Comparison of ENCODE assay signal across 1 cellular context in the genomic region with DNA sequence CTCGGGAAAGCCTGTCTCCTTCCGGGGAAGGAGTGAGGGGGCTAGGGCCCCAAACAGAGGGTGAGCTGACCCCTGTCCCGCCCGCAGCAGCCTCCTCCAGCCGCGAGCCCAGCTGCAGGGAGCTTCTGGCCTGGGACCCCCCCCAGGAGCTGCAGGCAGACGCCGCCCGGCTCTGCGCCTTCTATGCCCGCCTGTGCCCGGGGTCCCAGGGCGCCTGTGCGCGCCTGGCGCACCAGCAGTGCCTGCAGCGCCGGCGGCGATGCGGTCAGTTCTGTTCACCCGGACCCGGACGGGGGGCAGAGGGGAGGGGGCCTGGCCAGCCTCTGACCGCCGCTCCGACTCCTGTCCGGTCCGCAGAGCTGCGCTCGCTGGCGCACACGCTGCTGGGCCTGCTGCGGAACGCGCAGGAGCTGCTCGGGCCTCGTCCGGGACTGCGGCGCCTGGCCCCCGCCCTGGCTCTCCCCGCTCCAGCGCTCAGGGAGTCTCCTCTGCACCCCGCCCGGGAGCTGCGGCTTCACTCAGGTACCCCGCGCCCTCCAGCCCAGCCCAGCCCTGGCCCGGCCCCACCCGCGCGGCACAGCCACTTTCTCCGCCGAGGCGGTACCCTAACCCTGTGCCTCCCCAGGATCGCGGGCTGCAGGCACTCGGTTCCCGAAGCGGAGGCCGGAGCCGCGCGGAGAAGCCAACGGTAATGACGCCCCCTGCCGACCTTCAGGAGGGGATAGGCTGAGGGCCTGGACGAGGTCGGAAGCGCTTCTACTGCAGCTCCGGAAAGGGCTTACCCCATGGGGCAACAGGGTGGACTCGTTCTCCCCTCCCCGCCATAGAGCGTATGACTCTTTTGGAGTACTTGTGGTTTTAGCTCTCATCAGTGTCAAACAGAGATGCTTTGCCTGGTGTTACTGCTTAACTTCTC.
TF ChIP-seq lines count a peak whose summit lies in the region.

No MANE protein-coding gene starts in this region.

TF ChIP-seq in HepG2, 621 proteins besides CTCF, POLR2A, EP300 and RAD21 (continued from another document and continues in another):
- TF ChIP-seq RFXAP (CRISPR knock-in tag; IDR thresholded peaks at IDR 0.05; ENCODE audit: borderline replicate concordance) (no peak), HNRNPK (IDR thresholded peaks at IDR 0.05; ENCODE audit: low read depth, low read length, poor library complexity, severe bottlenecking) (no peak), FOXK2 (IDR thresholded peaks at IDR 0.05) (no peak), NFKBIZ (CRISPR knock-in tag; IDR thresholded peaks at IDR 0.05) (no peak), ZSCAN30 (CRISPR knock-in tag; IDR thresholded peaks at IDR 0.05) (0 out of 2 replicates have a peak, but pooled peaks have one; percentile 53), ZNF280B (CRISPR knock-in tag; IDR thresholded peaks at IDR 0.05; ENCODE audit: borderline replicate concordance) (no peak), FOXJ3 (CRISPR knock-in tag; IDR thresholded peaks at IDR 0.05; ENCODE audit: borderline replicate concordance) (no peak), GPBP1L1 (CRISPR knock-in tag; IDR thresholded peaks at IDR 0.05) (no peak), THYN1 (CRISPR knock-in tag; IDR thresholded peaks at IDR 0.05; ENCODE audit: borderline replicate concordance, low read depth) (no peak), SPEN (CRISPR knock-in tag; IDR thresholded peaks at IDR 0.05; ENCODE audit: low read depth) (peak; percentile 64; the same call in 1 of the 2 replicates), FOSL2 (CRISPR knock-in tag; IDR thresholded peaks at IDR 0.05) (no peak), RFX1 (IDR thresholded peaks at IDR 0.05) (no peak), MBNL3 (CRISPR knock-in tag; conservative IDR thresholded peaks at IDR 0.05) (no peak), XBP1 (CRISPR knock-in tag; IDR thresholded peaks at IDR 0.05) (no peak), ZNF44 (CRISPR knock-in tag; IDR thresholded peaks at IDR 0.05) (no peak), ZSCAN21 (CRISPR knock-in tag; IDR thresholded peaks at IDR 0.05; ENCODE audit: borderline replicate concordance) (peak; percentile 52; the same call in 1 of the 2 replicates), POGZ (CRISPR knock-in tag; IDR thresholded peaks at IDR 0.05) (no peak), KLF6 (CRISPR knock-in tag; IDR thresholded peaks at IDR 0.05) (no peak), SIX4 (CRISPR knock-in tag; IDR thresholded peaks at IDR 0.05) (no peak), HNRNPL (IDR thresholded peaks at IDR 0.05; ENCODE audit: low read depth, low read length) (no peak), ZNF33A (CRISPR knock-in tag; IDR thresholded peaks at IDR 0.05; ENCODE audit: borderline replicate concordance) (no peak), TP53 (CRISPR knock-in tag; conservative IDR thresholded peaks at IDR 0.05) (no peak), ZNF782 (CRISPR knock-in tag; IDR thresholded peaks at IDR 0.05; ENCODE audit: borderline replicate concordance) (no peak), U2AF2 (IDR thresholded peaks at IDR 0.05; ENCODE audit: low read depth, low read length) (no peak), KDM6A (CRISPR knock-in tag; IDR thresholded peaks at IDR 0.05; ENCODE audit: low read depth) (no peak), ZNF644 (CRISPR knock-in tag; IDR thresholded peaks at IDR 0.05; ENCODE audit: low read depth) (no peak), SNRNP70 (IDR thresholded peaks at IDR 0.05; ENCODE audit: low read depth, low read length) (no peak), ZNF747 (CRISPR knock-in tag; IDR thresholded peaks at IDR 0.05; ENCODE audit: borderline replicate concordance) (no peak), KLF15 (CRISPR knock-in tag; IDR thresholded peaks at IDR 0.05; ENCODE audit: borderline replicate concordance) (no peak), FOXA1 (IDR thresholded peaks at IDR 0.05) (no peak), FOXA1 (CRISPR knock-in tag; IDR thresholded peaks at IDR 0.05) (no peak), ZNF530 (CRISPR knock-in tag; IDR thresholded peaks at IDR 0.05; ENCODE audit: low read depth) (no peak), NFE2L1 (CRISPR knock-in tag; IDR thresholded peaks at IDR 0.05; ENCODE audit: borderline replicate concordance) (no peak), ZNF513 (CRISPR knock-in tag; conservative IDR thresholded peaks at IDR 0.05) (no peak), RFXANK (CRISPR knock-in tag; IDR thresholded peaks at IDR 0.05) (no peak), HNF4A (CRISPR knock-in tag; IDR thresholded peaks at IDR 0.05) (no peak), BCL3 (CRISPR knock-in tag; IDR thresholded peaks at IDR 0.05) (no peak), ZNF256 (CRISPR knock-in tag; conservative IDR thresholded peaks at IDR 0.05) (no peak), CREB1 (IDR thresholded peaks at IDR 0.05) (no peak), CREB1 (CRISPR knock-in tag; IDR thresholded peaks at IDR 0.05) (no peak), ZNF737 (CRISPR knock-in tag; IDR thresholded peaks at IDR 0.05; ENCODE audit: borderline replicate concordance) (no peak), RBM39 (IDR thresholded peaks at IDR 0.05; ENCODE audit: low read depth, low read length, poor library complexity, severe bottlenecking) (no peak), ZBTB2 (CRISPR knock-in tag; IDR thresholded peaks at IDR 0.05; ENCODE audit: low read depth) (no peak), ZSCAN12 (CRISPR knock-in tag; IDR thresholded peaks at IDR 0.05) (no peak)
- TF ChIP-seq, protein P1, sequence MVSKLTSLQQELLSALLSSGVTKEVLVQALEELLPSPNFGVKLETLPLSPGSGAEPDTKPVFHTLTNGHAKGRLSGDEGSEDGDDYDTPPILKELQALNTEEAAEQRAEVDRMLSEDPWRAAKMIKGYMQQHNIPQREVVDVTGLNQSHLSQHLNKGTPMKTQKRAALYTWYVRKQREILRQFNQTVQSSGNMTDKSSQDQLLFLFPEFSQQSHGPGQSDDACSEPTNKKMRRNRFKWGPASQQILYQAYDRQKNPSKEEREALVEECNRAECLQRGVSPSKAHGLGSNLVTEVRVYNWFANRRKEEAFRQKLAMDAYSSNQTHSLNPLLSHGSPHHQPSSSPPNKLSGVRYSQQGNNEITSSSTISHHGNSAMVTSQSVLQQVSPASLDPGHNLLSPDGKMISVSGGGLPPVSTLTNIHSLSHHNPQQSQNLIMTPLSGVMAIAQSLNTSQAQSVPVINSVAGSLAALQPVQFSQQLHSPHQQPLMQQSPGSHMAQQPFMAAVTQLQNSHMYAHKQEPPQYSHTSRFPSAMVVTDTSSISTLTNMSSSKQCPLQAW (CRISPR knock-in tag; IDR thresholded peaks at IDR 0.05), result no peak
- TF ChIP-seq, protein P2, sequence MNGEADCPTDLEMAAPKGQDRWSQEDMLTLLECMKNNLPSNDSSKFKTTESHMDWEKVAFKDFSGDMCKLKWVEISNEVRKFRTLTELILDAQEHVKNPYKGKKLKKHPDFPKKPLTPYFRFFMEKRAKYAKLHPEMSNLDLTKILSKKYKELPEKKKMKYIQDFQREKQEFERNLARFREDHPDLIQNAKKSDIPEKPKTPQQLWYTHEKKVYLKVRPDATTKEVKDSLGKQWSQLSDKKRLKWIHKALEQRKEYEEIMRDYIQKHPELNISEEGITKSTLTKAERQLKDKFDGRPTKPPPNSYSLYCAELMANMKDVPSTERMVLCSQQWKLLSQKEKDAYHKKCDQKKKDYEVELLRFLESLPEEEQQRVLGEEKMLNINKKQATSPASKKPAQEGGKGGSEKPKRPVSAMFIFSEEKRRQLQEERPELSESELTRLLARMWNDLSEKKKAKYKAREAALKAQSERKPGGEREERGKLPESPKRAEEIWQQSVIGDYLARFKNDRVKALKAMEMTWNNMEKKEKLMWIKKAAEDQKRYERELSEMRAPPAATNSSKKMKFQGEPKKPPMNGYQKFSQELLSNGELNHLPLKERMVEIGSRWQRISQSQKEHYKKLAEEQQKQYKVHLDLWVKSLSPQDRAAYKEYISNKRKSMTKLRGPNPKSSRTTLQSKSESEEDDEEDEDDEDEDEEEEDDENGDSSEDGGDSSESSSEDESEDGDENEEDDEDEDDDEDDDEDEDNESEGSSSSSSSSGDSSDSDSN (CRISPR knock-in tag; IDR thresholded peaks at IDR 0.05), result peak; percentile 96
- TF ChIP-seq, protein P3, sequence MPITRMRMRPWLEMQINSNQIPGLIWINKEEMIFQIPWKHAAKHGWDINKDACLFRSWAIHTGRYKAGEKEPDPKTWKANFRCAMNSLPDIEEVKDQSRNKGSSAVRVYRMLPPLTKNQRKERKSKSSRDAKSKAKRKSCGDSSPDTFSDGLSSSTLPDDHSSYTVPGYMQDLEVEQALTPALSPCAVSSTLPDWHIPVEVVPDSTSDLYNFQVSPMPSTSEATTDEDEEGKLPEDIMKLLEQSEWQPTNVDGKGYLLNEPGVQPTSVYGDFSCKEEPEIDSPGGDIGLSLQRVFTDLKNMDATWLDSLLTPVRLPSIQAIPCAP (CRISPR knock-in tag; IDR thresholded peaks at IDR 0.05; ENCODE audit: low read depth), result no peak
- TF ChIP-seq, protein P4, sequence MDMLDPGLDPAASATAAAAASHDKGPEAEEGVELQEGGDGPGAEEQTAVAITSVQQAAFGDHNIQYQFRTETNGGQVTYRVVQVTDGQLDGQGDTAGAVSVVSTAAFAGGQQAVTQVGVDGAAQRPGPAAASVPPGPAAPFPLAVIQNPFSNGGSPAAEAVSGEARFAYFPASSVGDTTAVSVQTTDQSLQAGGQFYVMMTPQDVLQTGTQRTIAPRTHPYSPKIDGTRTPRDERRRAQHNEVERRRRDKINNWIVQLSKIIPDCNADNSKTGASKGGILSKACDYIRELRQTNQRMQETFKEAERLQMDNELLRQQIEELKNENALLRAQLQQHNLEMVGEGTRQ (IDR thresholded peaks at IDR 0.05; ENCODE audit: low read depth, low read length), result no peak
- TF ChIP-seq, protein P4 (CRISPR knock-in tag; IDR thresholded peaks at IDR 0.05; ENCODE audit: borderline replicate concordance), result no peak
- TF ChIP-seq, protein P5, sequence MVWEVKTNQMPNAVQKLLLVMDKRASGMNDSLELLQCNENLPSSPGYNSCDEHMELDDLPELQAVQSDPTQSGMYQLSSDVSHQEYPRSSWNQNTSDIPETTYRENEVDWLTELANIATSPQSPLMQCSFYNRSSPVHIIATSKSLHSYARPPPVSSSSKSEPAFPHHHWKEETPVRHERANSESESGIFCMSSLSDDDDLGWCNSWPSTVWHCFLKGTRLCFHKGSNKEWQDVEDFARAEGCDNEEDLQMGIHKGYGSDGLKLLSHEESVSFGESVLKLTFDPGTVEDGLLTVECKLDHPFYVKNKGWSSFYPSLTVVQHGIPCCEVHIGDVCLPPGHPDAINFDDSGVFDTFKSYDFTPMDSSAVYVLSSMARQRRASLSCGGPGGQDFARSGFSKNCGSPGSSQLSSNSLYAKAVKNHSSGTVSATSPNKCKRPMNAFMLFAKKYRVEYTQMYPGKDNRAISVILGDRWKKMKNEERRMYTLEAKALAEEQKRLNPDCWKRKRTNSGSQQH (CRISPR knock-in tag; IDR thresholded peaks at IDR 0.05; ENCODE audit: low read depth), result no peak
